ENCODE assay signal across 21 cellular contexts in genomic region chr13:40343550-40344269, GRCh38.
A peak's percentile ranks its signal among the peaks of the same experiment; 100 is the strongest.
DNase-seq lines count a peak whose midpoint lies in the region; ATAC-seq and TF ChIP-seq lines count a peak whose summit lies in the region.
"Had no signal": no experiment of that assay in that cellular context is flagged by ENCODE, and none has a peak within 500 bp of the region (broad histone marks: within the 10 kb centered on the region; RNA-seq: fewer than 3 reads in every experiment).

No MANE protein-coding gene starts in this region.

- intact Hi-C loops in left ventricle myocardium inferior (cut with micrococcal nuclease) (no loop called here), right lobe of liver (cut with DNase I) (loop anchor here in 1 of 2 donors (10.0 kb wide), 1 partner anchor 131 kb away; no protein-coding TSS in a partner anchor), gastrocnemius medialis (cut with DNase I; ENCODE audit: low total_unique reads) (loop anchor here (1.0 to 5.0 kb wide), 3 partner anchors 107 to 904 kb away; no protein-coding TSS in a partner anchor)

- no peak overlapping the region for H3K4me3 ChIP-seq in left ventricle myocardium inferior
- no peak overlapping the region for H3K4me3 ChIP-seq in right atrium auricular region
- peak overlapping the region in 1 of 3 donors; percentile 6 for H3K4me3 ChIP-seq in right lobe of liver
- peak overlapping the region in 1 of 4 donors; percentile 11 for H3K4me3 ChIP-seq in gastrocnemius medialis
- H3K4me3 ChIP-seq: BLaER1 treated with 17β-estradiol and CSF1 and Interleukin-3, amounts not matched to agents 10 nM and 100 nM; MG63; SJCRH30 had no signal

- no peak for TF ChIP-seq CTCF in left ventricle myocardium inferior (IDR thresholded peaks at IDR 0.05; ENCODE audit: borderline replicate concordance)
- no peak for TF ChIP-seq CTCF in right atrium auricular region (IDR thresholded peaks at IDR 0.05)
- no peak for TF ChIP-seq CTCF in right lobe of liver (IDR thresholded peaks at IDR 0.05)
- TF ChIP-seq CTCF in gastrocnemius medialis (IDR thresholded peaks at IDR 0.05 in 4 of 5, conservative IDR thresholded peaks at IDR 0.05 in 1 of 5), result no peak

- H3K27ac ChIP-seq in left ventricle myocardium inferior (replicated peaks) (peak overlapping the region; percentile 41), right atrium auricular region (no peak overlapping the region), right lobe of liver (peak overlapping the region; percentile 59 to 100 (median 96)), gastrocnemius medialis (peak overlapping the region; percentile 84 to 94 (median 88))
- H3K27ac ChIP-seq: BLaER1 treated with 17β-estradiol and CSF1 and Interleukin-3, amounts not matched to agents 10 nM and 100 nM had no signal

- in situ Hi-C loops in gastrocnemius medialis (cut with MboI; ENCODE audit: low sequenced_read_pairs in 4 of 4), result loop anchor here in 2 of 4 donors (10.0 kb wide), 2 partner anchors 109 to 119 kb away; no protein-coding TSS in a partner anchor

- no peaks in the 10 kb centered on the region for H3K27me3 ChIP-seq in left ventricle myocardium inferior (ENCODE audit: low read depth)
- no peaks in the 10 kb centered on the region for H3K27me3 ChIP-seq in right atrium auricular region
- H3K27me3 ChIP-seq in right lobe of liver, result no peaks in the 10 kb centered on the region
- no peaks in the 10 kb centered on the region for H3K27me3 ChIP-seq in gastrocnemius medialis
- H3K27me3 ChIP-seq: BLaER1 treated with 17β-estradiol and CSF1 and Interleukin-3, amounts not matched to agents 10 nM and 100 nM; MG63; SJCRH30 had no signal

- no peaks in the 10 kb centered on the region for H3K36me3 ChIP-seq in left ventricle myocardium inferior
- H3K36me3 ChIP-seq in right atrium auricular region, result no peaks in the 10 kb centered on the region
- H3K36me3 ChIP-seq in right lobe of liver, result peaks cover 0 to 4% (median 0%) of the 10 kb centered on the region in 4 donors
- H3K36me3 ChIP-seq in gastrocnemius medialis, result no peaks in the 10 kb centered on the region
- H3K36me3 ChIP-seq: BLaER1 treated with 17β-estradiol and CSF1 and Interleukin-3, amounts not matched to agents 10 nM and 100 nM; MG63; SJCRH30 had no signal

- H3K4me1 ChIP-seq in left ventricle myocardium inferior (peaks cover 27% of the 10 kb centered on the region), right atrium auricular region (peaks cover 0 to 13% of the 10 kb centered on the region in 2 donors), right lobe of liver (peaks cover 0 to 60% (median 19%) of the 10 kb centered on the region in 4 donors), gastrocnemius medialis (peaks cover 42 to 47% of the 10 kb centered on the region in 2 donors)
- H3K4me1 ChIP-seq: BLaER1 treated with 17β-estradiol and CSF1 and Interleukin-3, amounts not matched to agents 10 nM and 100 nM had no signal

- TF ChIP-seq POLR2A in right lobe of liver (IDR thresholded peaks at IDR 0.05) (no peak), gastrocnemius medialis (IDR thresholded peaks at IDR 0.05) (no peak)

- ATAC-seq in right lobe of liver (peak; percentile 24 to 58 (median 49)), gastrocnemius medialis (peak; percentile 3 to 65), GM21737 (IDR thresholded peaks at IDR 0.05; ENCODE audit: unreplicated experiment) (no peak)

- H3K9me3 ChIP-seq in left ventricle myocardium inferior (replicated peaks) (no peaks in the 10 kb centered on the region), right atrium auricular region (no peaks in the 10 kb centered on the region), right lobe of liver (no peaks in the 10 kb centered on the region), gastrocnemius medialis (no peaks in the 10 kb centered on the region)
- H3K9me3 ChIP-seq: MG63, SJCRH30 had no signal

- DNase-seq in left ventricle myocardium inferior, result no peak
- DNase-seq in right atrium auricular region (ENCODE audit: low spot score), result no peak
- DNase-seq in right lobe of liver, result no peak
- no peak for DNase-seq in gastrocnemius medialis
- DNase-seq in NCI-H2029 treated with DMSO at 0.1 percent for 48 hours (lab: John Stamatoyannopoulos, UW), result no peak
- DNase-seq in UCSD-AML1 (lab: John Stamatoyannopoulos, UW; ENCODE audit: unreplicated experiment), result no peak
- DNase-seq: 8988T; Calu3; CD4-positive, alpha-beta memory T cell; H7; MG63; NCI-H1417 treated with DMSO at 0.1 percent for 48 hours; NCI-H187; NCI-H2107; NCI-H2227 treated with DMSO at 0.1 percent for 48 hours; NCI-H510A treated with DMSO at 0.1 percent for 48 hours; NCI-H774; OCI-M1 had no signal

- WGBS in right lobe of liver (ENCODE audit: insufficient coverage, low coverage, low lambda C conversion rate, missing lambda C conversion rate), result 39% methylated on average over 3 of the region's 3 CpGs

Comparison
In these comparisons a context has a peak if more than half of its experiments do, and no peak if none do; other contexts are left out.
1. H3K27ac ChIP-seq: peak in left ventricle myocardium inferior (single experiment), right lobe of liver (3 of 3) and gastrocnemius medialis (4 of 4); none in right atrium auricular region (0 of 2).